ENCODE assay signal across 8 cellular contexts in genomic region chr7:33109758-33110238, GRCh38. TPM values are rescaled to one million over a fixed set of nuclear protein-coding genes. Genes with fewer than 3 reads are reported as not detected.
DNase-seq lines count a peak whose midpoint lies in the region; ATAC-seq lines count a peak whose summit lies in the region.

No MANE protein-coding gene starts in this region.

- peaks cover 20 to 44% (median 34%) of the 10 kb centered on the region in 4 donors for H3K4me1 Mint-ChIP-seq in CD4-positive, alpha-beta memory T cell
- H3K4me1 Mint-ChIP-seq in IgD-negative memory B cell: peaks cover 22 to 42% (median 27%) of the 10 kb centered on the region in 3 donors
- peaks cover 31% of the 10 kb centered on the region for H3K4me1 Mint-ChIP-seq in activated CD4-positive, alpha-beta memory T cell treated with anti-CD3 and anti-CD28 coated beads, Interleukin-2, amount 10 ng/mL, durations not matched to agents 7 days and 5 days
- peaks cover 18 to 27% of the 10 kb centered on the region in 2 donors for H3K4me1 Mint-ChIP-seq in stimulated activated naive B cell treated with anti-CD40 and anti-IgM and Interleukin-4, amounts not matched to agents 10 μg/mL and 1 μg/mL and 100 μg/mL, for 72 hours

- no peaks in the 10 kb centered on the region for H3K9me3 Mint-ChIP-seq in CD4-positive, alpha-beta memory T cell
- H3K9me3 Mint-ChIP-seq in IgD-negative memory B cell: peaks cover 0 to under 1% (median 0%) of the 10 kb centered on the region in 3 donors
- no peaks in the 10 kb centered on the region for H3K9me3 Mint-ChIP-seq in activated CD4-positive, alpha-beta memory T cell treated with anti-CD3 and anti-CD28 coated beads, Interleukin-2, amount 10 ng/mL, durations not matched to agents 7 days and 5 days
- H3K9me3 Mint-ChIP-seq in stimulated activated naive B cell treated with anti-CD40 and anti-IgM and Interleukin-4, amounts not matched to agents 10 μg/mL and 1 μg/mL and 100 μg/mL, for 72 hours: no peaks in the 10 kb centered on the region

- ATAC-seq in stimulated activated naive B cell treated with anti-CD40 and anti-IgM and Interleukin-4, amounts not matched to agents 10 μg/mL and 1 μg/mL and 100 μg/mL, for 72 hours (replicated peaks): no peak
- ATAC-seq in HG02884 (IDR thresholded peaks at IDR 0.05; ENCODE audit: unreplicated experiment): no peak
- ATAC-seq in GM21423 (IDR thresholded peaks at IDR 0.05; ENCODE audit: unreplicated experiment): no peak

- peak overlapping the region; percentile 63 to 81 (median 76) for H3K4me3 Mint-ChIP-seq in CD4-positive, alpha-beta memory T cell
- peak overlapping the region; percentile 77 to 87 (median 86) for H3K4me3 Mint-ChIP-seq in IgD-negative memory B cell
- H3K4me3 Mint-ChIP-seq in activated CD4-positive, alpha-beta memory T cell treated with anti-CD3 and anti-CD28 coated beads, Interleukin-2, amount 10 ng/mL, durations not matched to agents 7 days and 5 days: peak overlapping the region; percentile 65
- peak overlapping the region; percentile 87 to 91 for H3K4me3 Mint-ChIP-seq in stimulated activated naive B cell treated with anti-CD40 and anti-IgM and Interleukin-4, amounts not matched to agents 10 μg/mL and 1 μg/mL and 100 μg/mL, for 72 hours

- H3K27me3 ChIP-seq in CD4-positive, alpha-beta memory T cell (ENCODE audit: insufficient read depth, low read length): no peaks in the 10 kb centered on the region
- peaks cover 23% of the 10 kb centered on the region for H3K27me3 ChIP-seq in iPS-15b (ENCODE audit: control insufficient read depth, insufficient read depth, low read length)

- peaks cover 0 to 2% of the 10 kb centered on the region in 2 donors for H3K36me3 Mint-ChIP-seq in CD4-positive, alpha-beta memory T cell
- H3K36me3 Mint-ChIP-seq in IgD-negative memory B cell: no peaks in the 10 kb centered on the region
- H3K36me3 Mint-ChIP-seq in activated CD4-positive, alpha-beta memory T cell treated with anti-CD3 and anti-CD28 coated beads, Interleukin-2, amount 10 ng/mL, durations not matched to agents 7 days and 5 days (ENCODE audit: low read depth): no peaks in the 10 kb centered on the region
- H3K36me3 Mint-ChIP-seq in stimulated activated naive B cell treated with anti-CD40 and anti-IgM and Interleukin-4, amounts not matched to agents 10 μg/mL and 1 μg/mL and 100 μg/mL, for 72 hours: peaks cover 5% of the 10 kb centered on the region in 2 donors

- CTCF ChIA-PET in CD4-positive, alpha-beta memory T cell (lab: Charles Lee; ENCODE audit: partially characterized antibody): interaction anchor here (0.8 to 5.5 kb wide), 18 partner anchors 12 to 619 kb away, joined by 3 to 52 read pairs (median 5); partner anchors contain the start of genes BBS9, LSM5 and NT5C3A
- CTCF ChIA-PET in activated CD4-positive, alpha-beta memory T cell treated with anti-CD3 and anti-CD28 coated beads, Interleukin-2, amount 10 ng/mL, durations not matched to agents 7 days and 5 days (lab: Charles Lee): interaction anchor here (0.6 to 4.5 kb wide), 14 partner anchors 9 to 309 kb away, joined by 3 to 59 read pairs (median 4); partner anchors contain the start of genes BBS9 and NT5C3A

- POLR2A ChIA-PET in CD4-positive, alpha-beta memory T cell (lab: Charles Lee; ENCODE audit: partially characterized antibody): interaction anchor here (1.5 to 3.2 kb wide), 7 partner anchors 19 to 218 kb away, joined by 3 to 26 read pairs (median 10); partner anchors contain the start of genes BBS9, KBTBD2 and NT5C3A
- POLR2A ChIA-PET in activated CD4-positive, alpha-beta memory T cell treated with anti-CD3 and anti-CD28 coated beads, Interleukin-2, amount 10 ng/mL, durations not matched to agents 7 days and 5 days (lab: Charles Lee): no interaction called here

- H3K27ac Mint-ChIP-seq in CD4-positive, alpha-beta memory T cell: peak overlapping the region in 5 of 7 donors; percentile 1 to 88 (median 46)
- peak overlapping the region in 1 of 3 donors; percentile 47 for H3K27ac Mint-ChIP-seq in IgD-negative memory B cell
- no peak overlapping the region for H3K27ac Mint-ChIP-seq in activated CD4-positive, alpha-beta memory T cell treated with anti-CD3 and anti-CD28 coated beads, Interleukin-2, amount 10 ng/mL, durations not matched to agents 7 days and 5 days
- H3K27ac Mint-ChIP-seq in stimulated activated naive B cell treated with anti-CD40 and anti-IgM and Interleukin-4, amounts not matched to agents 10 μg/mL and 1 μg/mL and 100 μg/mL, for 72 hours: no peak overlapping the region

- peaks cover 6 to 10% of the 10 kb centered on the region in 2 donors for H3K27me3 Mint-ChIP-seq in CD4-positive, alpha-beta memory T cell
- H3K27me3 Mint-ChIP-seq in IgD-negative memory B cell: no peaks in the 10 kb centered on the region
- H3K27me3 Mint-ChIP-seq in activated CD4-positive, alpha-beta memory T cell treated with anti-CD3 and anti-CD28 coated beads, Interleukin-2, amount 10 ng/mL, durations not matched to agents 7 days and 5 days: peaks cover 24% of the 10 kb centered on the region
- H3K27me3 Mint-ChIP-seq in stimulated activated naive B cell treated with anti-CD40 and anti-IgM and Interleukin-4, amounts not matched to agents 10 μg/mL and 1 μg/mL and 100 μg/mL, for 72 hours: peaks cover 6 to 17% of the 10 kb centered on the region in 2 donors

- peaks cover 38% of the 10 kb centered on the region for H3K4me1 ChIP-seq in CD4-positive, alpha-beta memory T cell (ENCODE audit: insufficient read depth, low read length)
- peaks cover 6% of the 10 kb centered on the region for H3K4me1 ChIP-seq in iPS-15b (ENCODE audit: control insufficient read depth, insufficient read depth, low read length)

- H3K36me3 ChIP-seq in CD4-positive, alpha-beta memory T cell (ENCODE audit: insufficient read depth, low read length): no peaks in the 10 kb centered on the region
- H3K36me3 ChIP-seq in iPS-15b (ENCODE audit: control insufficient read depth, insufficient read depth, low read length): peaks cover 3% of the 10 kb centered on the region

- intact Hi-C loops in CD4-positive, alpha-beta memory T cell (cut with micrococcal nuclease): loop anchor here (1.0 to 10.0 kb wide), 9 partner anchors 20 to 417 kb away; partner anchors contain the start of genes BBS9 and NT5C3A

- no peaks in the 10 kb centered on the region for H3K9me3 ChIP-seq in CD4-positive, alpha-beta memory T cell (ENCODE audit: control insufficient read depth in 1 of 2, low read length in 2 of 2)
- H3K9me3 ChIP-seq in iPS-15b (ENCODE audit: control insufficient read depth, insufficient read depth, low read length): no peaks in the 10 kb centered on the region

- DNase-seq in CD4-positive, alpha-beta memory T cell: peak in 1 of 5 donors; percentile 36
- DNase-seq in activated CD4-positive, alpha-beta memory T cell treated with anti-CD3 and anti-CD28 coated beads, Interleukin-2, amount 10 ng/mL, durations not matched to agents 7 days and 5 days: no peak
- no peak for DNase-seq in stimulated activated naive B cell treated with anti-CD40 and anti-IgM and Interleukin-4, amounts not matched to agents 10 μg/mL and 1 μg/mL and 100 μg/mL, for 72 hours
- DNase-seq in dedifferentiated amniotic fluid mesenchymal stem cell (ENCODE audit: extremely low spot score): no peak

- peak overlapping the region in 1 of 2 donors; percentile 46 for H3K4me3 ChIP-seq in CD4-positive, alpha-beta memory T cell (ENCODE audit: low read length in 2 of 2)
- peak overlapping the region; percentile 50 for H3K4me3 ChIP-seq in iPS-15b (ENCODE audit: low read depth, low read length)

- no peak overlapping the region for H3K9ac ChIP-seq in iPS-15b (ENCODE audit: low read depth, low read length)

- peak overlapping the region; percentile 59 for H3K27ac ChIP-seq in CD4-positive, alpha-beta memory T cell (ENCODE audit: low read depth, low read length)

RNA-seq across cellular contexts. Expression of gene RP9, which starts 0.6 kb away (rescaled TPM):
- total RNA-seq in CD4-positive, alpha-beta memory T cell: 10 to 100 TPM; 17.5 to 17.7 TPM
- 10 to 100 TPM; 15.1 to 23.9 TPM for polyA plus RNA-seq in CD4-positive, alpha-beta memory T cell
- 49.6 TPM for polyA plus RNA-seq in IgD-negative memory B cell
- total RNA-seq in activated CD4-positive, alpha-beta memory T cell treated with anti-CD3 and anti-CD28 coated beads, Interleukin-2, amount 10 ng/mL, durations not matched to agents 7 days and 5 days: 10 to 100 TPM in 1 of 2 experiments, 1 to 10 TPM in 1; 9.7 to 11.5 TPM

RNA-seq across cellular contexts. Expression of gene BBS9, which starts 19.6 kb away (rescaled TPM):
- total RNA-seq in CD4-positive, alpha-beta memory T cell: 10 to 100 TPM; 27.0 to 27.3 TPM
- polyA plus RNA-seq in CD4-positive, alpha-beta memory T cell: 10 to 100 TPM; 13.9 to 22.5 TPM
- polyA plus RNA-seq in IgD-negative memory B cell: 7.8 TPM
- total RNA-seq in activated CD4-positive, alpha-beta memory T cell treated with anti-CD3 and anti-CD28 coated beads, Interleukin-2, amount 10 ng/mL, durations not matched to agents 7 days and 5 days: 10 to 100 TPM; 13.7 to 14.0 TPM

RNA-seq across cellular contexts. Expression of gene NT5C3A, which starts 47.2 kb away (rescaled TPM):
- 10 to 100 TPM; 44.2 to 44.3 TPM for total RNA-seq in CD4-positive, alpha-beta memory T cell
- 10 to 100 TPM; 53.4 to 93.9 TPM for polyA plus RNA-seq in CD4-positive, alpha-beta memory T cell
- polyA plus RNA-seq in IgD-negative memory B cell: 67.5 TPM
- 10 to 100 TPM; 86.9 to 89.6 TPM for total RNA-seq in activated CD4-positive, alpha-beta memory T cell treated with anti-CD3 and anti-CD28 coated beads, Interleukin-2, amount 10 ng/mL, durations not matched to agents 7 days and 5 days

Comparison
In these comparisons a context has a peak if more than half of its experiments do, and no peak if none do; other contexts are left out.
1. H3K27ac Mint-ChIP-seq: peak in CD4-positive, alpha-beta memory T cell (5 of 7); none in activated CD4-positive, alpha-beta memory T cell treated with anti-CD3 and anti-CD28 coated beads, Interleukin-2, amount 10 ng/mL, durations not matched to agents 7 days and 5 days (single experiment) and stimulated activated naive B cell treated with anti-CD40 and anti-IgM and Interleukin-4, amounts not matched to agents 10 μg/mL and 1 μg/mL and 100 μg/mL, for 72 hours (single experiment).
2. Peak in every context shown above with its lines, with median percentiles within 50 percentile points of each other: H3K4me3 Mint-ChIP-seq.